In genomic region chr1:167238713-167239112, GRCh38 we compare ENCODE assay signal across 24 cellular contexts.
"Had no signal": no experiment of that assay in that cellular context is flagged by ENCODE, and none has a peak within 500 bp of the region (broad histone marks: within the 10 kb centered on the region; RNA-seq: fewer than 3 reads in every experiment).

No MANE protein-coding gene starts in this region.

- H3K27ac Mint-ChIP-seq: mesothelial cell of epicardium; naive thymus-derived CD4-positive, alpha-beta T cell; natural killer cell treated with Interleukin-12 subunit alpha and Interleukin-12 subunit beta and Interleukin-15 and Interleukin-18, amount 100 ng/mL, for 72 hours; progenitor cell of endocrine pancreas; stimulated activated naive B cell treated with anti-CD40 and anti-IgM and Interleukin-4, amounts not matched to agents 10 μg/mL and 1 μg/mL and 100 μg/mL, for 72 hours had no signal

- H3K4me1 ChIP-seq: testis had no signal

- H3K4me3 Mint-ChIP-seq: mesothelial cell of epicardium; naive thymus-derived CD4-positive, alpha-beta T cell; natural killer cell treated with Interleukin-12 subunit alpha and Interleukin-12 subunit beta and Interleukin-15 and Interleukin-18, amount 100 ng/mL, for 72 hours; stimulated activated naive B cell treated with anti-CD40 and anti-IgM and Interleukin-4, amounts not matched to agents 10 μg/mL and 1 μg/mL and 100 μg/mL, for 72 hours had no signal

- H3K27ac ChIP-seq: left lung, ovary, right atrium auricular region, skin epidermis, stomach, testis, thyroid gland, transverse colon, upper lobe of left lung, vagina had no signal

- H3K36me3 Mint-ChIP-seq: natural killer cell treated with Interleukin-12 subunit alpha and Interleukin-12 subunit beta and Interleukin-15 and Interleukin-18, amount 100 ng/mL, for 72 hours had no signal

- H3K9me3 ChIP-seq: left lung, ovary, right atrium auricular region, stomach, testis, thyroid gland, transverse colon, upper lobe of left lung, vagina had no signal

- H3K9me3 Mint-ChIP-seq: natural killer cell treated with Interleukin-12 subunit alpha and Interleukin-12 subunit beta and Interleukin-15 and Interleukin-18, amount 100 ng/mL, for 72 hours; stimulated activated naive B cell treated with anti-CD40 and anti-IgM and Interleukin-4, amounts not matched to agents 10 μg/mL and 1 μg/mL and 100 μg/mL, for 72 hours had no signal

- H3K27me3 ChIP-seq: left lung, ovary, right atrium auricular region, stomach, testis, thyroid gland, transverse colon, upper lobe of left lung, vagina had no signal

- H3K4me3 ChIP-seq: left lung, lung, ovary, right atrium auricular region, skin epidermis, stomach, testis, thyroid gland, transverse colon, upper lobe of left lung, vagina had no signal

- H3K36me3 ChIP-seq: left lung, ovary, right atrium auricular region, stomach, thyroid gland, transverse colon, upper lobe of left lung, vagina had no signal

- DNase-seq: islet precursor cell; left lung; mesendoderm; naive thymus-derived CD4-positive, alpha-beta T cell; ovary; stimulated activated CD4-positive, alpha-beta T cell treated with anti-CD3 and anti-CD28 coated beads, Interleukin-12 subunit alpha, Interleukin-12 subunit beta, amount 100 ng/mL, for 4 hours; stimulated activated CD4-positive, alpha-beta T cell treated with anti-CD3 and anti-CD28 coated beads, Interleukin-15, amount 100 ng/mL, for 24 hours; stimulated activated CD4-positive, alpha-beta T cell treated with anti-CD3 and anti-CD28 coated beads, Interleukin-2, amount 100 ng/mL, for 24 hours; stimulated activated CD4-positive, alpha-beta T cell treated with anti-CD3 and anti-CD28 coated beads, Interleukin-4, amount 100 ng/mL, for 1 hour; stimulated activated naive B cell treated with anti-CD40 and anti-IgM and Interleukin-4, amounts not matched to agents 10 μg/mL and 1 μg/mL and 100 μg/mL, for 72 hours; stimulated activated naive CD8-positive, alpha-beta T cell treated with anti-CD3 and anti-CD28 coated beads, Interleukin-15, Interleukin-2, amounts not matched to agents 100 U/mL and 50 U/mL, for 24 hours; stomach; testis; thyroid gland; transverse colon; upper lobe of left lung had no signal

- H3K27me3 Mint-ChIP-seq: naive thymus-derived CD4-positive, alpha-beta T cell; natural killer cell treated with Interleukin-12 subunit alpha and Interleukin-12 subunit beta and Interleukin-15 and Interleukin-18, amount 100 ng/mL, for 72 hours; progenitor cell of endocrine pancreas; stimulated activated naive B cell treated with anti-CD40 and anti-IgM and Interleukin-4, amounts not matched to agents 10 μg/mL and 1 μg/mL and 100 μg/mL, for 72 hours had no signal

- ATAC-seq: left lung; naive thymus-derived CD4-positive, alpha-beta T cell; natural killer cell treated with Interleukin-12 subunit alpha and Interleukin-12 subunit beta and Interleukin-15 and Interleukin-18, amount 100 ng/mL, for 72 hours; sciatic nerve; stimulated activated naive B cell treated with anti-CD40 and anti-IgM and Interleukin-4, amounts not matched to agents 10 μg/mL and 1 μg/mL and 100 μg/mL, for 72 hours; stimulated activated naive CD8-positive, alpha-beta T cell treated with anti-CD3 and anti-CD28 coated beads, Interleukin-15, Interleukin-2, amounts not matched to agents 100 U/mL and 50 U/mL, for 24 hours had no signal
